ENCODE assay signal across 7 cellular contexts in the genomic region with DNA sequence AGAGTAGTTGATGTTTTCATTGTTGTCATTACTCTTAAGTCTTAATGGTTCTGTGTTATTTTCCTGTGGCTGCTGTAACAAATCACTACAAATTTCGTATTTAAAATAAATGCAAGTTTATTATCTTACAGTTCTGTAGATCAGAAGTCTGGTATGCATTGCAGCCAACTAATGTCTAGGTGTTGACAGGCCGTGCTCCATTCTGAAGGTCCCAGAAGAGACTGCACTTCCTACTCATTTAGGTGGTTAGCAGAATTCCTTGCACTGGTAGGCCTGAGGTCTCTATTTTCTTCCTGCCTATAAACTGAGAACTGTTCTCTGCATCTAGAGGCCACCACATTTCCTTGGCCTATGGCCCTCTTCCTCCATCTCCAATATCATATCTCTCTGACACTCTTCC.
"Had no signal": no experiment of that assay in that cellular context is flagged by ENCODE, and none has a peak within 500 bp of the region (broad histone marks: within the 10 kb centered on the region; RNA-seq: fewer than 3 reads in every experiment).

No MANE protein-coding gene starts in this region.

- H3K27ac Mint-ChIP-seq: IgD-negative memory B cell had no signal

- FAIRE-seq: HepG2, HTR-8/SVneo, K562 had no signal

- H3K27me3 Mint-ChIP-seq: IgD-negative memory B cell had no signal

- ATAC-seq: HepG2, K562 had no signal

- DNase-seq: IMR-90, KBM-7 had no signal

- H3K4me3 Mint-ChIP-seq: IgD-negative memory B cell had no signal

- H3K27ac ChIP-seq: HL-60 had no signal

- H3K4me3 ChIP-seq: K562 had no signal
